In the genomic region with DNA sequence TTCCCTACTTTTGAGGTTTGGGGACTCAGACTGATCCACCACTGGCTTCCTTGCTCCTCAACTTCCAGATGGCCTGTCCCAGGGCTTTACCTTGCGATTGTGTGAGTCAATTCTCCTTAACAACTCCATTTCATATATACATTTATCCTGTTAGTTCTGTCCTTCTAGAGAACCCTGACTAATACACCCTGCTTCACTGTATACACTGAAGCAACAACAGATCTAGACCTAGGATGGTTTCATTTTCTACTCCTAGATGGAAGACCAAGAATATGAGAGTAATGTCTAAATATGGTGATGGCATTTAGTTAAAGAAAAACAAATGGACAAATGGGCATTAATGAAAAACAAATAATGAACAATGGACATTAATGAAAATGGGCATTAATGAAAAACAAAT, we compare ENCODE assay signal across 33 cellular contexts.
"Had no signal": no experiment of that assay in that cellular context is flagged by ENCODE, and none has a peak within 500 bp of the region (broad histone marks: within the 10 kb centered on the region; RNA-seq: fewer than 3 reads in every experiment).

No MANE protein-coding gene starts in this region.

- ATAC-seq: activated CD8-positive, alpha-beta T cell treated with anti-CD3 and anti-CD28 coated beads for 36 hours; activated naive CD4-positive, alpha-beta T cell treated with anti-CD3 and anti-CD28 coated beads, Interleukin-2, amount 50 U/mL, for 72 hours; activated T-cell treated with anti-CD3 and anti-CD28 coated beads, Interleukin-2, amount 50 U/mL, for 4 hours; activated T-cell treated with anti-CD3 and anti-CD28 coated beads, Interleukin-2, amount 50 U/mL, for 72 hours; activated T-helper 17 cell treated with anti-CD3 and anti-CD28 coated beads, Interleukin-2, amount 50 U/mL, for 72 hours; body of pancreas had no signal

- H3K9me3 ChIP-seq: adrenal gland, body of pancreas had no signal

- H3K4me1 ChIP-seq: adrenal gland, body of pancreas, breast epithelium had no signal

- H3K4me3 ChIP-seq: adrenal gland, body of pancreas, breast epithelium had no signal

- H3K27me3 ChIP-seq: adrenal gland, body of pancreas, brain microvascular endothelial cell, breast epithelium had no signal

- FAIRE-seq: astrocyte, TTC549 had no signal

- DNase-seq: activated B cell treated with CpG ODN at 0.5 μM for 24 hours; activated CD4-positive, alpha-beta memory T cell treated with anti-CD3 and anti-CD28 coated beads for 36 hours; activated CD4-positive, alpha-beta T cell treated with anti-CD3 and anti-CD28 coated beads for 4 hours; activated CD4-positive, alpha-beta T cell treated with anti-CD3 and anti-CD28 coated beads, Interleukin-2, amount 10 ng/mL, durations not matched to agents 24 days and 14 days; activated CD4-positive, alpha-beta T cell treated with anti-CD3 and anti-CD28 coated beads, Interleukin-2, amount 50 U/mL, for 1 hour; activated CD4-positive, alpha-beta T cell treated with anti-CD3 and anti-CD28 coated beads, Interleukin-2, amount 50 U/mL, for 4 hours; activated CD4-positive, CD25-positive, alpha-beta regulatory T cell treated with anti-CD3 and anti-CD28 coated beads, Interleukin-2, amount 50 U/mL, for 72 hours; activated CD8-positive, alpha-beta memory T cell treated with anti-CD3 and anti-CD28 coated beads, Interleukin-2, amount 50 U/mL, for 4 hours; activated CD8-positive, alpha-beta T cell treated with anti-CD3 and anti-CD28 coated beads for 36 hours; activated effector memory CD4-positive, alpha-beta T cell treated with anti-CD3 and anti-CD28 coated beads, Interleukin-2, amount 50 U/mL, for 16 hours; activated gamma-delta T cell treated with Interleukin-2 at 50 U/mL for 16 hours; activated naive CD4-positive, alpha-beta T cell; activated naive CD4-positive, alpha-beta T cell treated with anti-CD3 and anti-CD28 coated beads for 36 hours; activated naive CD4-positive, alpha-beta T cell treated with anti-CD3 and anti-CD28 coated beads, Interleukin-2, amount 50 U/mL, for 16 hours; activated naive CD8-positive, alpha-beta T cell treated with anti-CD3 and anti-CD28 coated beads for 36 hours; activated T-cell treated with anti-CD3 and anti-CD28 coated beads for 4 hours; activated T-cell treated with anti-CD3 and anti-CD28 coated beads, Interleukin-2, amount 50 U/mL, for 1 hour; activated T-cell treated with anti-CD3 and anti-CD28 coated beads, Interleukin-2, amount 50 U/mL, for 4 hours; activated T-cell treated with anti-CD3 and anti-CD28 coated beads, Interleukin-2, amount 50 U/mL, for 72 hours; adrenal gland; amniotic stem cell; aorta; body of pancreas; brain microvascular endothelial cell; central memory CD4-positive, alpha-beta T cell; T-helper 2 cell; T-helper 9 cell had no signal

- H3K36me3 ChIP-seq: adrenal gland, brain microvascular endothelial cell, breast epithelium had no signal

- H3K27ac ChIP-seq: adrenal gland, body of pancreas, brain microvascular endothelial cell, breast epithelium, VCaP had no signal
